Comparison of ENCODE assay signal across 1 cellular context in genomic region chr2:65370387-65371093, GRCh38.
TF ChIP-seq lines count a peak whose summit lies in the region.

No MANE protein-coding gene starts in this region.

TF ChIP-seq in HepG2, 621 proteins besides CTCF, POLR2A, EP300 and RAD21 (continued from another document and continues in another):
- TF ChIP-seq SNAPC4 (CRISPR knock-in tag; IDR thresholded peaks at IDR 0.05) (no peak), ZNF644 (CRISPR knock-in tag; IDR thresholded peaks at IDR 0.05; ENCODE audit: low read depth) (peak; percentile 84), ATF5 (CRISPR knock-in tag; IDR thresholded peaks at IDR 0.05; ENCODE audit: low read depth) (no peak), ADNP (CRISPR knock-in tag; IDR thresholded peaks at IDR 0.05) (no peak), HNRNPH1 (optimal IDR thresholded peaks at IDR 0.05; ENCODE audit: low read depth, low read length) (no peak), ZSCAN9 (CRISPR knock-in tag; IDR thresholded peaks at IDR 0.05; ENCODE audit: borderline replicate concordance) (peak; percentile 40; the same call in 1 of the 2 replicates), IRF2 (CRISPR knock-in tag; IDR thresholded peaks at IDR 0.05) (peak; percentile 57; the same call in 1 of the 2 replicates), ZNF121 (CRISPR knock-in tag; IDR thresholded peaks at IDR 0.05) (no peak), HNRNPL (IDR thresholded peaks at IDR 0.05; ENCODE audit: low read depth, low read length) (no peak), BATF2 (CRISPR knock-in tag; IDR thresholded peaks at IDR 0.05) (no peak), CREBL2 (CRISPR knock-in tag; IDR thresholded peaks at IDR 0.05; ENCODE audit: borderline replicate concordance) (no peak), ARNT (IDR thresholded peaks at IDR 0.05) (no peak), NKX3-1 (CRISPR knock-in tag; IDR thresholded peaks at IDR 0.05) (no peak), ZNF616 (CRISPR knock-in tag; IDR thresholded peaks at IDR 0.05; ENCODE audit: low read depth) (no peak), MIER3 (CRISPR knock-in tag; IDR thresholded peaks at IDR 0.05; ENCODE audit: borderline replicate concordance) (no peak), JARID2 (CRISPR knock-in tag; IDR thresholded peaks at IDR 0.05; ENCODE audit: insufficient replicate concordance) (no peak), HDAC1 (CRISPR knock-in tag; IDR thresholded peaks at IDR 0.05) (peak; percentile 62; the same call in 1 of the 2 replicates), AKAP8 (CRISPR knock-in tag; IDR thresholded peaks at IDR 0.05) (no peak), ZIK1 (CRISPR knock-in tag; IDR thresholded peaks at IDR 0.05; ENCODE audit: borderline replicate concordance, low read depth) (no peak), ARNTL (CRISPR knock-in tag; IDR thresholded peaks at IDR 0.05) (peak; percentile 62; the same call in 1 of the 2 replicates), ZNF605 (CRISPR knock-in tag; IDR thresholded peaks at IDR 0.05) (no peak), THAP7 (CRISPR knock-in tag; IDR thresholded peaks at IDR 0.05) (no peak), REL (CRISPR knock-in tag; conservative IDR thresholded peaks at IDR 0.05) (no peak; the same call in 1 of the 2 replicates), ZNF263 (CRISPR knock-in tag; IDR thresholded peaks at IDR 0.05) (peak; percentile 43; the same call in 1 of the 2 replicates), MLXIP (CRISPR knock-in tag; IDR thresholded peaks at IDR 0.05; ENCODE audit: borderline replicate concordance) (no peak), MED1 (CRISPR knock-in tag; IDR thresholded peaks at IDR 0.05) (peak; percentile 83), PTBP1 (IDR thresholded peaks at IDR 0.05; ENCODE audit: low read depth, low read length, poor library complexity, severe bottlenecking) (no peak), CCDC6 (CRISPR knock-in tag; IDR thresholded peaks at IDR 0.05) (no peak), NR2F1 (CRISPR knock-in tag; IDR thresholded peaks at IDR 0.05) (no peak), E2F2 (CRISPR knock-in tag; IDR thresholded peaks at IDR 0.05; ENCODE audit: borderline replicate concordance) (no peak), KDM6A (CRISPR knock-in tag; IDR thresholded peaks at IDR 0.05; ENCODE audit: low read depth) (peak; percentile 73), KLF15 (CRISPR knock-in tag; IDR thresholded peaks at IDR 0.05; ENCODE audit: borderline replicate concordance) (no peak), TGIF2 (CRISPR knock-in tag; IDR thresholded peaks at IDR 0.05) (peak; percentile 44; the same call in 1 of the 2 replicates), POLR2G (IDR thresholded peaks at IDR 0.05; ENCODE audit: low read depth, low read length) (no peak), ZNF512B (CRISPR knock-in tag; IDR thresholded peaks at IDR 0.05; ENCODE audit: borderline replicate concordance) (no peak), TEAD3 (CRISPR knock-in tag; optimal IDR thresholded peaks at IDR 0.05; ENCODE audit: borderline replicate concordance) (peak; percentile 84), ZNF780A (CRISPR knock-in tag; IDR thresholded peaks at IDR 0.05) (no peak), GATA4 (IDR thresholded peaks at IDR 0.05; ENCODE audit: borderline replicate concordance, low read depth) (no peak), FOXC1 (CRISPR knock-in tag; IDR thresholded peaks at IDR 0.05; ENCODE audit: borderline replicate concordance) (no peak; the same call in 1 of the 2 replicates), AGO1 (IDR thresholded peaks at IDR 0.05; ENCODE audit: low read depth, low read length, poor library complexity, severe bottlenecking) (no peak), TAF15 (IDR thresholded peaks at IDR 0.05; ENCODE audit: low read depth, low read length, poor library complexity, severe bottlenecking) (no peak), ZNF124 (CRISPR knock-in tag; IDR thresholded peaks at IDR 0.05) (no peak), ZNF230 (CRISPR knock-in tag; IDR thresholded peaks at IDR 0.05) (no peak), ZNF639 (CRISPR knock-in tag; conservative IDR thresholded peaks at IDR 0.05) (no peak), ARID3A (IDR thresholded peaks at IDR 0.05; ENCODE audit: low read depth, low read length) (no peak), KDM5A (IDR thresholded peaks at IDR 0.05; ENCODE audit: borderline replicate concordance, low read length) (no peak; the same call in 1 of the 2 replicates), ZNF567 (CRISPR knock-in tag; IDR thresholded peaks at IDR 0.05; ENCODE audit: borderline replicate concordance) (peak; percentile 63; the same call in 1 of the 2 replicates), AGO2 (optimal IDR thresholded peaks at IDR 0.05; ENCODE audit: low read depth, low read length) (no peak), TEF (CRISPR knock-in tag; IDR thresholded peaks at IDR 0.05) (no peak), ZNF12 (CRISPR knock-in tag; IDR thresholded peaks at IDR 0.05) (no peak; the same call in 1 of the 2 replicates)
